In the genomic region with DNA sequence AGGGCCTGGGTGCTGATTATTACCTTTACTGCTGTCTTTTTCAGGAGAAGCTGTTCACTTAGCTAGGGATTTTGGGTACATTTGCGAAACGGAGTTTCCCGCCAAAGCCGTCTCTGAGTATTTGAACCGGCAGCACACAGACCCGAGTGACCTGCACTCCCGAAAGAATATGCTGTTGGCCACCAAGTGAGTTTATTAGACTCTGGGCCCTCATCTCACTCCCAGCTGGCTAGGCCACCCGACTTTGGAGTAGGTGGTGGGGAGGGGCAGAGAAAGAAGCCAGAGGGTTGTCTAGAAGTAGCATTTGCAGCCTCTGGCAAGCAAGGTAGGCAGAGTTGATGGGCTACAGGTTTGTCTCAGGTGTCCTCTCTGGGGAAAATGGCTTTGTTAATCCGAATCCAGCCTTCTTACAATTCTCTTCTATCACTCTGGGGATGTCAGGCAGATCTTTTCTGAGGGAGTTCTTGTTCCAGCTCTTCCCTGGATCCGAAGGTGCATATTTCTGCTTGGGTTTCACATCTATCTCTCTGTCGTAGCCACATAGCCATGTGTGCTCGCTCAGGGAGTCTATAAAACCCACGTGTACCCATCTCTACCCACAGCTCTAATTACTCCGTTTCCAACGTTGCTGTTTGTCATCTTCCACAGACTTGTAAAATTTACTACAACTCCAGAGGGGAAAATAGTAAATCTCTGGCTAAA, we compare ENCODE assay signal across 2 cellular contexts.
TF ChIP-seq lines count a peak whose summit lies in the region.

No MANE protein-coding gene starts in this region.

TF ChIP-seq in GM23338, 12 proteins besides CTCF, POLR2A, EP300 and RAD21:
- TF ChIP-seq EZH2 (IDR thresholded peaks at IDR 0.05; ENCODE audit: low read depth, unreplicated experiment), result peak; percentile 96
- no peak for TF ChIP-seq POLR2AphosphoS5 (IDR thresholded peaks at IDR 0.05; ENCODE audit: low read depth)
- TF ChIP-seq, protein P1, sequence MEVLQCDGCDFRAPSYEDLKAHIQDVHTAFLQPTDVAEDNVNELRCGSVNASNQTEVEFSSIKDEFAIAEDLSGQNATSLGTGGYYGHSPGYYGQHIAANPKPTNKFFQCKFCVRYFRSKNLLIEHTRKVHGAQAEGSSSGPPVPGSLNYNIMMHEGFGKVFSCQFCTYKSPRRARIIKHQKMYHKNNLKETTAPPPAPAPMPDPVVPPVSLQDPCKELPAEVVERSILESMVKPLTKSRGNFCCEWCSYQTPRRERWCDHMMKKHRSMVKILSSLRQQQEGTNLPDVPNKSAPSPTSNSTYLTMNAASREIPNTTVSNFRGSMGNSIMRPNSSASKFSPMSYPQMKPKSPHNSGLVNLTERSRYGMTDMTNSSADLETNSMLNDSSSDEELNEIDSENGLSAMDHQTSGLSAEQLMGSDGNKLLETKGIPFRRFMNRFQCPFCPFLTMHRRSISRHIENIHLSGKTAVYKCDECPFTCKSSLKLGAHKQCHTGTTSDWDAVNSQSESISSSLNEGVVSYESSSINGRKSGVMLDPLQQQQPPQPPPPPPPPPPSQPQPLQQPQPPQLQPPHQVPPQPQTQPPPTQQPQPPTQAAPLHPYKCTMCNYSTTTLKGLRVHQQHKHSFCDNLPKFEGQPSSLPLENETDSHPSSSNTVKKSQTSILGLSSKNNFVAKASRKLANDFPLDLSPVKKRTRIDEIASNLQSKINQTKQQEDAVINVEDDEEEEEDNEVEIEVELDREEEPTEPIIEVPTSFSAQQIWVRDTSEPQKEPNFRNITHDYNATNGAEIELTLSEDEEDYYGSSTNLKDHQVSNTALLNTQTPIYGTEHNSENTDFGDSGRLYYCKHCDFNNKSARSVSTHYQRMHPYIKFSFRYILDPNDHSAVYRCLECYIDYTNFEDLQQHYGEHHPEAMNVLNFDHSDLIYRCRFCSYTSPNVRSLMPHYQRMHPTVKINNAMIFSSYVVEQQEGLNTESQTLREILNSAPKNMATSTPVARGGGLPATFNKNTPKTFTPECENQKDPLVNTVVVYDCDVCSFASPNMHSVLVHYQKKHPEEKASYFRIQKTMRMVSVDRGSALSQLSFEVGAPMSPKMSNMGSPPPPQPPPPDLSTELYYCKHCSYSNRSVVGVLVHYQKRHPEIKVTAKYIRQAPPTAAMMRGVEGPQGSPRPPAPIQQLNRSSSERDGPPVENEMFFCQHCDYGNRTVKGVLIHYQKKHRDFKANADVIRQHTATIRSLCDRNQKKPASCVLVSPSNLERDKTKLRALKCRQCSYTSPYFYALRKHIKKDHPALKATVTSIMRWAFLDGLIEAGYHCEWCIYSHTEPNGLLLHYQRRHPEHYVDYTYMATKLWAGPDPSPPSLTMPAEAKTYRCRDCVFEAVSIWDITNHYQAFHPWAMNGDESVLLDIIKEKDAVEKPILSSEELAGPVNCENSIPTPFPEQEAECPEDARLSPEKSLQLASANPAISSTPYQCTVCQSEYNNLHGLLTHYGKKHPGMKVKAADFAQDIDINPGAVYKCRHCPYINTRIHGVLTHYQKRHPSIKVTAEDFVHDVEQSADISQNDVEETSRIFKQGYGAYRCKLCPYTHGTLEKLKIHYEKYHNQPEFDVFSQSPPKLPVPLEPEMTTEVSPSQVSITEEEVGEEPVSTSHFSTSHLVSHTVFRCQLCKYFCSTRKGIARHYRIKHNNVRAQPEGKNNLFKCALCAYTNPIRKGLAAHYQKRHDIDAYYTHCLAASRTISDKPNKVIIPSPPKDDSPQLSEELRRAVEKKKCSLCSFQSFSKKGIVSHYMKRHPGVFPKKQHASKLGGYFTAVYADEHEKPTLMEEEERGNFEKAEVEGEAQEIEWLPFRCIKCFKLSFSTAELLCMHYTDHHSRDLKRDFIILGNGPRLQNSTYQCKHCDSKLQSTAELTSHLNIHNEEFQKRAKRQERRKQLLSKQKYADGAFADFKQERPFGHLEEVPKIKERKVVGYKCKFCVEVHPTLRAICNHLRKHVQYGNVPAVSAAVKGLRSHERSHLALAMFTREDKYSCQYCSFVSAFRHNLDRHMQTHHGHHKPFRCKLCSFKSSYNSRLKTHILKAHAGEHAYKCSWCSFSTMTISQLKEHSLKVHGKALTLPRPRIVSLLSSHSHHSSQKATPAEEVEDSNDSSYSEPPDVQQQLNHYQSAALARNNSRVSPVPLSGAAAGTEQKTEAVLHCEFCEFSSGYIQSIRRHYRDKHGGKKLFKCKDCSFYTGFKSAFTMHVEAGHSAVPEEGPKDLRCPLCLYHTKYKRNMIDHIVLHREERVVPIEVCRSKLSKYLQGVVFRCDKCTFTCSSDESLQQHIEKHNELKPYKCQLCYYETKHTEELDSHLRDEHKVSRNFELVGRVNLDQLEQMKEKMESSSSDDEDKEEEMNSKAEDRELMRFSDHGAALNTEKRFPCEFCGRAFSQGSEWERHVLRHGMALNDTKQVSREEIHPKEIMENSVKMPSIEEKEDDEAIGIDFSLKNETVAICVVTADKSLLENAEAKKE (CRISPR knock-in tag; IDR thresholded peaks at IDR 0.05), result no peak

TF ChIP-seq in H1, 55 proteins besides CTCF, POLR2A, EP300 and RAD21:
- TF ChIP-seq TAF1 (IDR thresholded peaks at IDR 0.05; ENCODE audit: low read depth, low read length), result no peak
- TF ChIP-seq FOSL1 (IDR thresholded peaks at IDR 0.05; ENCODE audit: insufficient read depth, low read depth, low read length), result no peak
- no peak for TF ChIP-seq CTBP2 (IDR thresholded peaks at IDR 0.05; ENCODE audit: borderline replicate concordance, insufficient read depth, insufficient read length, low read length)
- TF ChIP-seq, protein P2, sequence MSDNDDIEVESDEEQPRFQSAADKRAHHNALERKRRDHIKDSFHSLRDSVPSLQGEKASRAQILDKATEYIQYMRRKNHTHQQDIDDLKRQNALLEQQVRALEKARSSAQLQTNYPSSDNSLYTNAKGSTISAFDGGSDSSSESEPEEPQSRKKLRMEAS (IDR thresholded peaks at IDR 0.05), result no peak
- TF ChIP-seq EZH2 (IDR thresholded peaks at IDR 0.05; ENCODE audit: low read depth, low read length, severe bottlenecking), result peak; percentile 90
- peak; percentile 91; the same call in 1 of the 2 replicates for TF ChIP-seq SUZ12 (IDR thresholded peaks at IDR 0.05; ENCODE audit: low read length)
- TF ChIP-seq RNF2 (IDR thresholded peaks at IDR 0.05; ENCODE audit: borderline replicate concordance, low read depth, low read length, missing control alignments, poor library complexity, severe bottlenecking), result peak; percentile 88
